ENCODE assay signal across 8 cellular contexts in genomic region chr10:97333601-97334369, GRCh38. TPM values are rescaled to one million over a fixed set of nuclear protein-coding genes. Genes with fewer than 3 reads are reported as not detected.
A peak's percentile ranks its signal among the peaks of the same experiment; 100 is the strongest.
DNase-seq lines count a peak whose midpoint lies in the region; ATAC-seq and TF ChIP-seq lines count a peak whose summit lies in the region.

No MANE protein-coding gene starts in this region.

- peak; percentile 14 for ATAC-seq in GM21528 (IDR thresholded peaks at IDR 0.05; ENCODE audit: low FRiP score, unreplicated experiment)

- H3K36me3 ChIP-seq in muscle layer of colon (ENCODE audit: insufficient read depth, low read length): peaks cover 6% of the 10 kb centered on the region
- peaks cover 0 to 25% (median 0%) of the 10 kb centered on the region in 3 donors for H3K36me3 ChIP-seq in tibial nerve

- H3K27ac ChIP-seq in muscle layer of colon (ENCODE audit: low read depth, low read length): peak overlapping the region; percentile 94
- peak overlapping the region; percentile 11 to 97 (median 86) for H3K27ac ChIP-seq in tibial nerve

- no peaks in the 10 kb centered on the region for H3K27me3 ChIP-seq in muscle layer of colon (ENCODE audit: control insufficient read depth in 1 of 2, insufficient read depth in 2 of 2, low read length in 2 of 2)
- no peaks in the 10 kb centered on the region for H3K27me3 ChIP-seq in tibial nerve

- TF ChIP-seq EP300 in Ishikawa (IDR thresholded peaks at IDR 0.05; ENCODE audit: borderline replicate concordance) (no peak), tibial nerve (IDR thresholded peaks at IDR 0.05) (peak in 1 of 2 donors; percentile 6)

- H3K9ac ChIP-seq in muscle layer of colon (ENCODE audit: low read length): peak overlapping the region; percentile 77

- TF ChIP-seq POLR2A in tibial nerve (IDR thresholded peaks at IDR 0.05): no peak

- no peak for TF ChIP-seq CTCF in epithelial cell of proximal tubule (conservative IDR thresholded peaks at IDR 0.05; ENCODE audit: low read depth, low read length)
- TF ChIP-seq CTCF in tibial nerve (IDR thresholded peaks at IDR 0.05): no peak

- WGBS in tibial nerve, 2 donors: 2 to 6% methylated on average over 17 to 24 of the region's 89 CpGs

- DNase-seq in DMS53 (lab: John Stamatoyannopoulos, UW) (peak; percentile 78), epithelial cell of proximal tubule (ENCODE audit: low read depth) (no peak), tibial nerve (ENCODE audit: low spot score in 2 of 2) (no peak), NCI-H2029 treated with DMSO at 0.1 percent for 48 hours (lab: John Stamatoyannopoulos, UW) (no peak)
- peak; percentile 43 to 53 for DNase-seq in activated CD4-positive, alpha-beta T cell treated with anti-CD3 and anti-CD28 coated beads, Interleukin-2, amount 50 U/mL, for 48 hours

- peaks cover 20% of the 10 kb centered on the region for H3K4me1 ChIP-seq in muscle layer of colon (ENCODE audit: insufficient read depth, low read length)
- H3K4me1 ChIP-seq in tibial nerve: peaks cover 0 to 65% (median 32%) of the 10 kb centered on the region in 4 donors

- no peaks in the 10 kb centered on the region for H3K9me3 ChIP-seq in muscle layer of colon (ENCODE audit: low read length)
- H3K9me3 ChIP-seq in tibial nerve: no peaks in the 10 kb centered on the region

- H3K4me3 ChIP-seq in epithelial cell of proximal tubule (ENCODE audit: low read depth, low read length): peak overlapping the region; percentile 77
- H3K4me3 ChIP-seq in muscle layer of colon (ENCODE audit: low read depth in 1 of 2, low read length in 2 of 2): peak overlapping the region; percentile 78 to 79
- peak overlapping the region; percentile 56 to 97 (median 84) for H3K4me3 ChIP-seq in tibial nerve

- no peak for TF ChIP-seq RAD21 in Ishikawa (IDR thresholded peaks at IDR 0.05; ENCODE audit: low read depth)

TF ChIP-seq in Ishikawa, 13 proteins besides CTCF, POLR2A, EP300 and RAD21:
- TF ChIP-seq TCF12 (IDR thresholded peaks at IDR 0.05; ENCODE audit: low read depth) (no peak), NFIC (IDR thresholded peaks at IDR 0.05) (no peak), TAF1 (IDR thresholded peaks at IDR 0.05; ENCODE audit: low read depth) (no peak), MAX (IDR thresholded peaks at IDR 0.05) (peak; percentile 77), CREB1 (IDR thresholded peaks at IDR 0.05; ENCODE audit: low read depth) (no peak), TEAD4 (IDR thresholded peaks at IDR 0.05) (no peak), CEBPB (IDR thresholded peaks at IDR 0.05) (no peak)
TF ChIP-seq in Ishikawa: peak in this region for 1.

RNA-seq across cellular contexts. Expression of gene FRAT2, which starts 0.7 kb away (rescaled TPM):
- 6.3 and 11.4 TPM in 2 replicates for total RNA-seq in epithelial cell of proximal tubule
- total RNA-seq in tibial nerve: 10 to 100 TPM; 14.6 to 28.2 (median 23.3) TPM

RNA-seq across cellular contexts. Expression of gene FRAT1, which starts 14.7 kb away (rescaled TPM):
- 1.1 and 1.2 TPM in 2 replicates for total RNA-seq in epithelial cell of proximal tubule
- total RNA-seq in tibial nerve: 10 to 100 TPM in 1 of 4 donors, 1 to 10 TPM in 3; 6.8 to 10.0 (median 8.5) TPM

RNA-seq across cellular contexts. Expression of gene ARHGAP19, which starts 41.3 kb away (rescaled TPM):
- total RNA-seq in epithelial cell of proximal tubule (8.8 and 14.9 TPM in 2 replicates), tibial nerve (100 to 1,000 TPM in 1 of 4 donors, 10 to 100 TPM in 3; 37.5 to 109 (median 77.7) TPM)

Comparison
In these comparisons a context has a peak if more than half of its experiments do, and no peak if none do; other contexts are left out.
1. DNase-seq: peak in DMS53 (single experiment) and activated CD4-positive, alpha-beta T cell treated with anti-CD3 and anti-CD28 coated beads, Interleukin-2, amount 50 U/mL, for 48 hours (2 of 2); none in epithelial cell of proximal tubule (single experiment), tibial nerve (0 of 2) and NCI-H2029 treated with DMSO at 0.1 percent for 48 hours (single experiment).
2. Peak in every context shown above with its lines, with median percentiles within 50 percentile points of each other: H3K4me3 ChIP-seq.